9 cellular contexts compared by ENCODE assay signal in the genomic region with DNA sequence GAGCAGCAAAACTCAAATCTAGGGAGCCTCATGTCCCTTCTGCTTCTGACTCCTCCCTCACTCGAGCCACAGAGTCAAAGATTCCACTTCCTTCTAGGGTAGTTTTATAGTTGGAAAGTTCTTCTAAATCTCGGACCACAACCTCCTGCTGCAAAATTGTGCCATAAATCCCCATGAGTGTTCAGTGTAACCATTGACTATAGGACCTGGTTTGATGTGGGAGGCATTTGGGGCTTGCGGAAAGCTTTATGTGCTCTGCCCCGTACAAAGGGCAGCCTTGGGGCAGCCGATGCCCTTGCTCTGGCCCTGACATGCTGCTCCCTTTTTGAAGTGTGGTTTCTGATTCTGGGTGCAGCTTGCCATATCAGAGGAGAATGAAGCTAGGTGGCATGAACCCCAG. TPM values are rescaled to one million over a fixed set of nuclear protein-coding genes. Genes with fewer than 3 reads are reported as not detected.
DNase-seq lines count a peak whose midpoint lies in the region; ATAC-seq and TF ChIP-seq lines count a peak whose summit lies in the region.
"Had no signal": no experiment of that assay in that cellular context is flagged by ENCODE, and none has a peak within 500 bp of the region (broad histone marks: within the 10 kb centered on the region; RNA-seq: fewer than 3 reads in every experiment).

No MANE protein-coding gene starts in this region.

- POLR2A ChIA-PET in CD4-positive, alpha-beta memory T cell (lab: Charles Lee; ENCODE audit: partially characterized antibody), result interaction anchor here (0.8 to 2.7 kb wide), 6 partner anchors 8 to 105 kb away, joined by 3 to 14 read pairs (median 4); a partner anchor contains a TSS

- peak overlapping the region in 3 of 7 donors; percentile 9 to 59 (median 26) for H3K27ac Mint-ChIP-seq in CD4-positive, alpha-beta memory T cell
- H3K27ac Mint-ChIP-seq in activated naive CD8-positive, alpha-beta T cell treated with anti-CD3 and anti-CD28 coated beads, Interleukin-2, amount 50 U/mL, for 24 hours, result peak overlapping the region; percentile 89
- H3K27ac Mint-ChIP-seq in nephron, result peak overlapping the region in 2 of 3 experiments; percentile 34 to 61

- peak; percentile 71 for ATAC-seq in activated naive CD8-positive, alpha-beta T cell treated with anti-CD3 and anti-CD28 coated beads, Interleukin-2, amount 50 U/mL, for 24 hours

- DNase-seq in CD4-positive, alpha-beta memory T cell, result peak in 1 of 5 donors; percentile 38
- DNase-seq in Kasumi-1 (lab: John Stamatoyannopoulos, UW) (peak; percentile 98), dedifferentiated amniotic fluid mesenchymal stem cell (ENCODE audit: extremely low spot score) (no peak), mucosa of gallbladder (ENCODE audit: low spot score) (no peak), NCI-H82 (lab: John Stamatoyannopoulos, UW) (no peak), NCI-H774 (lab: John Stamatoyannopoulos, UW) (no peak)
- DNase-seq in activated naive CD8-positive, alpha-beta T cell treated with anti-CD3 and anti-CD28 coated beads, Interleukin-2, amount 50 U/mL, for 24 hours, result peak; percentile 46
- DNase-seq: activated gamma-delta T cell treated with Interleukin-2 at 50 U/mL for 16 hours had no signal

- peaks cover 0 to 2% of the 10 kb centered on the region in 2 donors for H3K27me3 Mint-ChIP-seq in CD4-positive, alpha-beta memory T cell
- H3K27me3 Mint-ChIP-seq in activated naive CD8-positive, alpha-beta T cell treated with anti-CD3 and anti-CD28 coated beads, Interleukin-2, amount 50 U/mL, for 24 hours, result no peaks in the 10 kb centered on the region
- H3K27me3 Mint-ChIP-seq in nephron (ENCODE audit: low read depth), result no peaks in the 10 kb centered on the region

- intact Hi-C loops in CD4-positive, alpha-beta memory T cell (cut with micrococcal nuclease), result no loop called here

- H3K4me1 ChIP-seq in CD4-positive, alpha-beta memory T cell (ENCODE audit: insufficient read depth, low read length), result peaks cover 30% of the 10 kb centered on the region

- H3K9me3 Mint-ChIP-seq in CD4-positive, alpha-beta memory T cell, result no peaks in the 10 kb centered on the region
- H3K9me3 Mint-ChIP-seq in activated naive CD8-positive, alpha-beta T cell treated with anti-CD3 and anti-CD28 coated beads, Interleukin-2, amount 50 U/mL, for 24 hours, result peaks cover 4% of the 10 kb centered on the region
- no peaks in the 10 kb centered on the region for H3K9me3 Mint-ChIP-seq in nephron

- H3K27ac ChIP-seq in CD4-positive, alpha-beta memory T cell (ENCODE audit: low read depth, low read length), result no peak overlapping the region

- H3K4me3 ChIP-seq in CD4-positive, alpha-beta memory T cell (ENCODE audit: low read length in 2 of 2), result no peak overlapping the region

- CTCF ChIA-PET in CD4-positive, alpha-beta memory T cell (lab: Charles Lee; ENCODE audit: partially characterized antibody), result interaction anchor here (0.8 to 2.7 kb wide), 9 partner anchors 11 to 66 kb away, joined by 3 to 15 read pairs (median 5); no protein-coding TSS in a partner anchor

- H3K27me3 ChIP-seq in CD4-positive, alpha-beta memory T cell (ENCODE audit: insufficient read depth, low read length), result no peaks in the 10 kb centered on the region

- H3K9me3 ChIP-seq in CD4-positive, alpha-beta memory T cell (ENCODE audit: control insufficient read depth in 1 of 2, low read length in 2 of 2), result no peaks in the 10 kb centered on the region

- peak overlapping the region in 6 of 8 donors; percentile 5 to 68 (median 46) for H3K4me3 Mint-ChIP-seq in CD4-positive, alpha-beta memory T cell
- H3K4me3 Mint-ChIP-seq in activated naive CD8-positive, alpha-beta T cell treated with anti-CD3 and anti-CD28 coated beads, Interleukin-2, amount 50 U/mL, for 24 hours, result peak overlapping the region; percentile 79
- no peak overlapping the region for H3K4me3 Mint-ChIP-seq in nephron

- no peak for TF ChIP-seq CTCF in nephron (IDR thresholded peaks at IDR 0.05; ENCODE audit: unreplicated experiment in 3 of 3)

- peaks cover 30 to 57% (median 46%) of the 10 kb centered on the region in 4 donors for H3K4me1 Mint-ChIP-seq in CD4-positive, alpha-beta memory T cell
- H3K4me1 Mint-ChIP-seq in activated naive CD8-positive, alpha-beta T cell treated with anti-CD3 and anti-CD28 coated beads, Interleukin-2, amount 50 U/mL, for 24 hours, result peaks cover 69% of the 10 kb centered on the region
- H3K4me1 Mint-ChIP-seq in nephron, result peaks cover 19% of the 10 kb centered on the region

- no peaks in the 10 kb centered on the region for H3K36me3 ChIP-seq in CD4-positive, alpha-beta memory T cell (ENCODE audit: insufficient read depth, low read length)

- no peaks in the 10 kb centered on the region for H3K36me3 Mint-ChIP-seq in CD4-positive, alpha-beta memory T cell
- H3K36me3 Mint-ChIP-seq in activated naive CD8-positive, alpha-beta T cell treated with anti-CD3 and anti-CD28 coated beads, Interleukin-2, amount 50 U/mL, for 24 hours (ENCODE audit: low read depth), result peaks cover 14% of the 10 kb centered on the region
- H3K36me3 Mint-ChIP-seq in nephron (ENCODE audit: low read depth), result no peaks in the 10 kb centered on the region

RNA-seq across cellular contexts. Expression of a gene that starts 43.6 kb away (rescaled TPM):
- 10 to 100 TPM; 11.3 to 11.4 TPM for total RNA-seq in CD4-positive, alpha-beta memory T cell
- polyA plus RNA-seq in CD4-positive, alpha-beta memory T cell, result under 1 TPM; 0.77 to 0.83 TPM
- 61.7 TPM for total RNA-seq in mucosa of gallbladder

RNA-seq across cellular contexts. Expression of a gene that starts 45.5 kb away (rescaled TPM):
- total RNA-seq in CD4-positive, alpha-beta memory T cell, result 10 to 100 TPM; 75.3 to 78.5 TPM
- 10 to 100 TPM; 74.6 to 82.1 TPM for polyA plus RNA-seq in CD4-positive, alpha-beta memory T cell
- total RNA-seq in mucosa of gallbladder, result 177 TPM

Comparison
In these comparisons a context has a peak if more than half of its experiments do, and no peak if none do; other contexts are left out.
1. DNase-seq: peak in Kasumi-1 (2 of 2) and activated naive CD8-positive, alpha-beta T cell treated with anti-CD3 and anti-CD28 coated beads, Interleukin-2, amount 50 U/mL, for 24 hours (single experiment); none in dedifferentiated amniotic fluid mesenchymal stem cell (single experiment), mucosa of gallbladder (single experiment), NCI-H82 (single experiment) and NCI-H774 (single experiment).
2. H3K4me3 Mint-ChIP-seq: peak in CD4-positive, alpha-beta memory T cell (6 of 8) and activated naive CD8-positive, alpha-beta T cell treated with anti-CD3 and anti-CD28 coated beads, Interleukin-2, amount 50 U/mL, for 24 hours (single experiment); none in nephron (0 of 3).